ENCODE assay signal across 1 cellular context in the genomic region with DNA sequence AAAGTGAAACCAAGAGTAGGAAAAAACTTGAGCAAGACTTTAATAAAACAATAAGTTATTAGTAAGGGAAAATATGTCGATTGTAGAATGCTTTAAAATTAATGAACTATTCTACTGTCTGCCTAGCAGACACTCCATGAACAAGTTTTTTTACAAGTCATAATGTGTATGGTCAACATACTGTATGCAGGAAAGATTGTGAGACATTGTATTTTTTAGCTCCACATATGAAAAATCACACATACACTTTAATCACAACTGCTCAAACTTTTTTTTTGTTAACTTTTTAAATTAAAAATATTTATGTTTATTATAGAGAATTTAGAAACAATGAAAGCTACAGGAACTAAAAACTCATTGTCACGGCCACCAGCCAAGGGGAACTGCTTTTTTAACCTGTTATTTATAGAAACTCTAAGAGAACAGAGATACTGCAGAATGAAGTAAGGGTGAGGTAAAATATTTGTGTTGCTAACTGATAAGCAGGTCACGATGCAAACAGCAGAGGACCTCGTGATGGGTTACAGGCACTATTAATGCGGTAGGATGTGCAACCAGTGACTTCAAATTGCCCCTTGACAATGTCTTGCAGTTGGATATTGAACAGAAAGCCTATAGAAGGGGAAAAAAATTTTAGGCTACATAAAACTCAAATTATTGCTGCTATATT.
A peak's percentile ranks its signal among the peaks of the same experiment; 100 is the strongest.
TF ChIP-seq lines count a peak whose summit lies in the region.

No MANE protein-coding gene starts in this region.

TF ChIP-seq in K562, 482 proteins besides CTCF, POLR2A, EP300 and RAD21 (continued from another document):
- TF ChIP-seq NR1H2 (CRISPR knock-in tag; IDR thresholded peaks at IDR 0.05) = no peak
- 0 out of 2 replicates have a peak, but pooled peaks have one; percentile 20 for TF ChIP-seq GABPA (tag; conservative IDR thresholded peaks at IDR 0.05; ENCODE audit: low read depth)
- 0 out of 2 replicates have a peak, but pooled peaks have one; percentile 19 for TF ChIP-seq CXXC5 (CRISPR knock-in tag; IDR thresholded peaks at IDR 0.05)
- TF ChIP-seq, protein P1, sequence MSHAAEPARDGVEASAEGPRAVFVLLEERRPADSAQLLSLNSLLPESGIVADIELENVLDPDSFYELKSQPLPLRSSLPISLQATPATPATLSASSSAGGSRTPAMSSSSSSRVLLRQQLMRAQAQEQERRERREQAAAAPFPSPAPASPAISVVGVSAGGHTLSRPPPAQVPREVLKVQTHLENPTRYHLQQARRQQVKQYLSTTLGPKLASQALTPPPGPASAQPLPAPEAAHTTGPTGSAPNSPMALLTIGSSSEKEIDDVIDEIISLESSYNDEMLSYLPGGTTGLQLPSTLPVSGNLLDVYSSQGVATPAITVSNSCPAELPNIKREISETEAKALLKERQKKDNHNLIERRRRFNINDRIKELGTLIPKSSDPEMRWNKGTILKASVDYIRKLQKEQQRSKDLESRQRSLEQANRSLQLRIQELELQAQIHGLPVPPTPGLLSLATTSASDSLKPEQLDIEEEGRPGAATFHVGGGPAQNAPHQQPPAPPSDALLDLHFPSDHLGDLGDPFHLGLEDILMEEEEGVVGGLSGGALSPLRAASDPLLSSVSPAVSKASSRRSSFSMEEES (CRISPR knock-in tag; IDR thresholded peaks at IDR 0.05) = peak; percentile 40; the same call in 1 of the 2 replicates
TF ChIP-seq in K562: peak in this region for 4.
